ENCODE assay signal across 8 cellular contexts in the genomic region with DNA sequence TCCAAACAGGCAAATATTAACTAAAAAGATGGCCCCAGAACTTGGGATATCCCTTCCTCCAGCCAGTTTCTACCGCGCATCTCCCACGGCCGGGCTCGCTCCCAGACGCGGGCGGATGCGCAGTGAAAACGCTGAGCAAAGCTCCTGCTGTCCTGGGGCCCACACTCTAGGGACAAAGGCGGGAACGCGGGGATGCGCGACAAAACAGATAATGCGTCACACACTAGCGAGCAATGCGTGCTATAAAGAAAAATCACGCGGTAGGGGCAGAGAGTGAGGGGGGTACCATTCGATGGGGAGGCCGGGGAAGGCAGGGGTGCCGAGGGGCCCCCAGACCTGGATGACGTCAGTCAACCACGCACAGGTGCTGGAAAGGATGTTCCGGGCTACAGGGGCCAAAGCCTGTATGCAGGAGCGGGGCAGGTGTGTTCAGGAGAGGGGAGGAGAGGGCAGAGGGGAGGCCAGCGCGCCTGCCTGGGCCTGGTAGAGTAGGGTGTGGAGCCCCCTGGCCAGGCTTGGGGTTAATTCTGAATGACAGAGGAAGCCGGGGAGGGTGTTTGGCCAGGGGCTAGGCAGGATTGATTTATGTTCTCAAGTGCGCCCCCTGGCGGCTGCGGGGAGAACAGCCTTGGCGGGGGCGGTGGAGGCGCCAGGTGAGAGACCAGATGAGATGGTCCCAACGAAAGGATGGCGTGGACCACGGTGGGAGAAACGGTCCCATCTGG.
DNase-seq lines count a peak whose midpoint lies in the region; TF ChIP-seq lines count a peak whose summit lies in the region.

No MANE protein-coding gene starts in this region.

- H4K20me1 ChIP-seq in MM.1S (ENCODE audit: insufficient read depth, low read length): no peaks in the 10 kb centered on the region

- H3K9me3 ChIP-seq in MM.1S (replicated peaks; ENCODE audit: insufficient read depth, low read length): no peaks in the 10 kb centered on the region

- TF ChIP-seq CTCF in MM.1S (IDR thresholded peaks at IDR 0.05; ENCODE audit: low read length): peak; percentile 86

- no peaks in the 10 kb centered on the region for H3K36me3 ChIP-seq in MM.1S (replicated peaks; ENCODE audit: insufficient read depth, low read length)

- no peaks in the 10 kb centered on the region for H3K9me2 ChIP-seq in MM.1S (replicated peaks; ENCODE audit: insufficient read depth, low read length)

- no peak overlapping the region for H2AFZ ChIP-seq in MM.1S (ENCODE audit: low read length)

- DNase-seq in EL (peak; percentile 36), MM.1S (peak; percentile 64), germinal center (ENCODE audit: low spot score) (peak; percentile 85), NCI-H1048 (lab: John Stamatoyannopoulos, UW) (no peak), NCI-H2227 treated with DMSO at 0.1 percent for 48 hours (lab: John Stamatoyannopoulos, UW) (no peak), NCI-H2171 (lab: John Stamatoyannopoulos, UW) (no peak)
- peak; percentile 88 to 92 for DNase-seq in activated T-cell treated with anti-CD3 and anti-CD28 coated beads, Interleukin-2, amount 50 U/mL, for 48 hours
- peak; percentile 79 for DNase-seq in stimulated activated CD4-positive, alpha-beta T cell treated with anti-CD3 and anti-CD28 coated beads, Interleukin-15, amount 100 ng/mL, for 24 hours

- H3K4me3 ChIP-seq in MM.1S (ENCODE audit: low read length): no peak overlapping the region

- H3K4me2 ChIP-seq in MM.1S (ENCODE audit: low read depth, low read length): peak overlapping the region; percentile 28; the same call in 1 of the 2 replicates

- H3K27me3 ChIP-seq in MM.1S (replicated peaks; ENCODE audit: insufficient read depth, low read length): no peaks in the 10 kb centered on the region

- no peak overlapping the region for H3K9ac ChIP-seq in MM.1S (ENCODE audit: low read length)

- H3K79me2 ChIP-seq in MM.1S (ENCODE audit: low read length): no peaks in the 10 kb centered on the region

- H3K4me1 ChIP-seq in MM.1S (ENCODE audit: low read length): 0 out of 2 replicates have a peak, but pooled peaks cover 5% of the 10 kb centered on the region

- H3K27ac ChIP-seq in MM.1S (ENCODE audit: low read length): no peak overlapping the region

- no peaks in the 10 kb centered on the region for H3F3A ChIP-seq in MM.1S (ENCODE audit: insufficient read depth, low read length)

Comparison
In these comparisons a context has a peak if more than half of its experiments do, and no peak if none do; other contexts are left out.
1. DNase-seq: peak in EL (single experiment), MM.1S (single experiment), activated T-cell treated with anti-CD3 and anti-CD28 coated beads, Interleukin-2, amount 50 U/mL, for 48 hours (2 of 2), germinal center (single experiment) and stimulated activated CD4-positive, alpha-beta T cell treated with anti-CD3 and anti-CD28 coated beads, Interleukin-15, amount 100 ng/mL, for 24 hours (single experiment); none in NCI-H1048 (single experiment), NCI-H2227 treated with DMSO at 0.1 percent for 48 hours (single experiment) and NCI-H2171 (single experiment).